ENCODE assay signal across 19 cellular contexts in the genomic region with DNA sequence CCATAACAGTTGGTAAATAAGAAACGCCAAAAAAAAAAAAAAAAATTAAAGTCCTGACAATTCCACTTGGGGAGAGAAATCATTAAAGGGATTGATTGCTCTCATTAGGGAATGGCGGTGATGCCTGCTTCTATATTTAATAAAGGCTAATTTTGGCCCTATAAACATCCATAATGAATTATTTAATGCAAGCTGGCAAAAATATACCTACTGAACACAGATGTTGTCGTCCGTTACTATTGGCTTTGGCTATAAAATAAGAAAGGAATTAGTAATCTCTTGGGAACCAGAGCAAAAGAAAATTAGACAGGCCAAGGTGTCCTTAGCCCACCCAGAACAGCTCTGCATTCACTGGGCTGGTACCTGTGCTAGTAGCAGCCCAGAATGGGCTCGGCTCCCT.
DNase-seq lines count a peak whose midpoint lies in the region; ATAC-seq, FAIRE-seq and TF ChIP-seq lines count a peak whose summit lies in the region.
"Had no signal": no experiment of that assay in that cellular context is flagged by ENCODE, and none has a peak within 500 bp of the region (broad histone marks: within the 10 kb centered on the region; RNA-seq: fewer than 3 reads in every experiment).

No MANE protein-coding gene starts in this region.

- H2AFZ ChIP-seq in H9 (ENCODE audit: low read length) (no peak overlapping the region), astrocyte (ENCODE audit: low read depth, low read length) (no peak overlapping the region), GM23248 (no peak overlapping the region)

- POLR2A ChIA-PET in A549 (lab: Yijun Ruan, JAX), result no interaction called here

- no peak overlapping the region for H3T11ph ChIP-seq in H9 (ENCODE audit: low read length)

- H3K36me3 Mint-ChIP-seq in H9 (ENCODE audit: insufficient read depth in 1 of 3, low read depth in 3 of 3) (peaks cover 0 to 6% (median 0%) of the 10 kb centered on the region in 3 experiments; a peak in 2 of 7 replicates), astrocyte (ENCODE audit: low read depth, unreplicated experiment) (no peaks in the 10 kb centered on the region)
- H3K36me3 Mint-ChIP-seq: IgD-negative memory B cell had no signal

- H3K79me1 ChIP-seq in H9 (ENCODE audit: insufficient read depth, low read depth, low read length, poor library complexity, severe bottlenecking), result no peaks in the 10 kb centered on the region
- no peaks in the 10 kb centered on the region for H3K79me1 ChIP-seq in mesendoderm (ENCODE audit: low read length)

- no peaks in the 10 kb centered on the region for H3K23me2 ChIP-seq in H9 (ENCODE audit: insufficient read length, low read depth, low read length, poor library complexity, severe bottlenecking)

- peak overlapping the region; percentile 51 for H2BK20ac ChIP-seq in H9 (ENCODE audit: low read depth, low read length, poor library complexity, severe bottlenecking)

- no peaks in the 10 kb centered on the region for H3K4me1 ChIP-seq in A549
- peaks cover 20% of the 10 kb centered on the region for H3K4me1 ChIP-seq in H9 (ENCODE audit: insufficient read depth, low read length)
- peaks cover 16% of the 10 kb centered on the region for H3K4me1 ChIP-seq in astrocyte (ENCODE audit: insufficient read depth, low read length)
- H3K4me1 ChIP-seq in mesendoderm (ENCODE audit: control insufficient read depth, low read depth, low read length), result peaks cover 9% of the 10 kb centered on the region
- H3K4me1 ChIP-seq in GM23248 (ENCODE audit: insufficient read depth), result no peaks in the 10 kb centered on the region

- H4K91ac ChIP-seq in H9 (ENCODE audit: insufficient read length, low read depth, low read length), result no peak overlapping the region

- no peak overlapping the region for H2BK15ac ChIP-seq in H9 (ENCODE audit: low read depth, low read length)
- no peak overlapping the region for H2BK15ac ChIP-seq in mesendoderm (replicated peaks; ENCODE audit: low read depth)

- TF ChIP-seq POLR2A in A549 (IDR thresholded peaks at IDR 0.05; ENCODE audit: low read length), result no peak

- no peak overlapping the region for H3K56ac ChIP-seq in H9 (ENCODE audit: insufficient read length, low read depth, low read length)
- peak overlapping the region; percentile 29 for H3K56ac ChIP-seq in mesendoderm (ENCODE audit: low read length)

- H3K9me3 ChIP-seq in A549 (no peaks in the 10 kb centered on the region), H9 (ENCODE audit: control insufficient read depth, low read depth, low read length) (no peaks in the 10 kb centered on the region), astrocyte (ENCODE audit: insufficient read depth, low read depth, low read length) (no peaks in the 10 kb centered on the region), GM23248 (ENCODE audit: low read depth) (no peaks in the 10 kb centered on the region)
- H3K9me3 ChIP-seq: Caco-2 had no signal

- H2BK120ac ChIP-seq in H9 (ENCODE audit: low read depth, low read length, poor library complexity, severe bottlenecking) (no peak overlapping the region), mesendoderm (ENCODE audit: low read depth, low read length) (peak overlapping the region; percentile 98)

- no peak overlapping the region for H3K4me3 Mint-ChIP-seq in H9
- H3K4me3 Mint-ChIP-seq in astrocyte (ENCODE audit: unreplicated experiment), result no peak overlapping the region
- H3K4me3 Mint-ChIP-seq: CD4-positive, alpha-beta T cell; IgD-negative memory B cell had no signal

- peak overlapping the region; percentile 69 for H2BK12ac ChIP-seq in H9 (ENCODE audit: insufficient read length, low read depth, low read length)

- H3K14ac ChIP-seq in H9 (ENCODE audit: insufficient read depth, low read length), result no peak overlapping the region

- ATAC-seq in A549, result no peak
- ATAC-seq in left colon, result no peak

- in situ Hi-C loops in GM23248 (cut with MboI), result no loop called here

- FAIRE-seq in A549 (lab: Jason Lieb, UNC) (no peak), astrocyte (lab: Jason Lieb, UNC) (no peak)
- FAIRE-seq: D721Med, G401.6, GM12891, GM18507 had no signal

- H2AK5ac ChIP-seq in H9 (ENCODE audit: insufficient read length, low read length) (no peak overlapping the region), mesendoderm (ENCODE audit: low read length) (no peak overlapping the region)

- H2BK5ac ChIP-seq in H9 (ENCODE audit: insufficient read length, low read length), result no peak overlapping the region
- peak overlapping the region; percentile 86 for H2BK5ac ChIP-seq in mesendoderm (ENCODE audit: low read length)

- H3K18ac ChIP-seq in H9 (ENCODE audit: insufficient read length, low read depth, low read length) (no peak overlapping the region), mesendoderm (ENCODE audit: low read length) (peak overlapping the region; percentile 85)

- intact Hi-C loops in left colon (cut with DNase I, micrococcal nuclease), result no loop called here

- H3K36me3 ChIP-seq in astrocyte (ENCODE audit: insufficient read depth, low read length) (no peaks in the 10 kb centered on the region), mesendoderm (ENCODE audit: control insufficient read depth, insufficient read depth, low read length) (no peaks in the 10 kb centered on the region), GM23248 (ENCODE audit: low read depth) (no peaks in the 10 kb centered on the region)

- H3K9ac ChIP-seq in H9 (ENCODE audit: extremely low read depth, insufficient read length, low read length) (no peak overlapping the region), astrocyte (ENCODE audit: low read length) (no peak overlapping the region), mesendoderm (ENCODE audit: low read length) (no peak overlapping the region), GM23248 (no peak overlapping the region)

- H3K79me2 ChIP-seq in H9 (ENCODE audit: insufficient read depth, low read length) (no peaks in the 10 kb centered on the region), astrocyte (ENCODE audit: insufficient read depth, low read length) (no peaks in the 10 kb centered on the region), mesendoderm (ENCODE audit: control insufficient read depth, insufficient read depth, low read length) (no peaks in the 10 kb centered on the region), GM23248 (ENCODE audit: insufficient read depth) (no peaks in the 10 kb centered on the region)

- TF ChIP-seq EP300 in A549 (IDR thresholded peaks at IDR 0.05), result no peak

- TF ChIP-seq CTCF in A549 (IDR thresholded peaks at IDR 0.05) (no peak), H9 (conservative IDR thresholded peaks at IDR 0.05) (no peak), astrocyte (IDR thresholded peaks at IDR 0.05; ENCODE audit: insufficient read depth, low read depth, low read length) (no peak)

- no peak overlapping the region for H3K23ac ChIP-seq in H9 (ENCODE audit: insufficient read length, low read depth, low read length)
- no peak overlapping the region for H3K23ac ChIP-seq in mesendoderm (ENCODE audit: low read length)

- H3K9me3 Mint-ChIP-seq in H9 (no peaks in the 10 kb centered on the region; a peak in 2 of 5 replicates), astrocyte (ENCODE audit: unreplicated experiment) (no peaks in the 10 kb centered on the region)
- H3K9me3 Mint-ChIP-seq: CD4-positive, alpha-beta T cell had no signal

- H3K4me3 ChIP-seq in A549 (no peak overlapping the region), astrocyte (ENCODE audit: insufficient read depth, low read depth, low read length) (no peak overlapping the region), mesendoderm (ENCODE audit: low read length) (no peak overlapping the region), GM23248 (no peak overlapping the region)

- no peaks in the 10 kb centered on the region for H4K20me1 ChIP-seq in H9 (ENCODE audit: control insufficient read depth, insufficient read depth, insufficient read length)
- H4K20me1 ChIP-seq in astrocyte (ENCODE audit: insufficient read depth, low read length), result no peaks in the 10 kb centered on the region
- no peaks in the 10 kb centered on the region for H4K20me1 ChIP-seq in GM23248 (ENCODE audit: insufficient read depth)

- peak overlapping the region in 1 of 3 experiments; percentile 81; a peak in 2 of 7 replicates for H3K27ac Mint-ChIP-seq in H9
- H3K27ac Mint-ChIP-seq in astrocyte (ENCODE audit: unreplicated experiment), result peak overlapping the region; percentile 55
- H3K27ac Mint-ChIP-seq: CD4-positive, alpha-beta T cell; IgD-negative memory B cell had no signal

- H3K27me3 Mint-ChIP-seq in H9 (ENCODE audit: low read depth), result peaks cover 2% of the 10 kb centered on the region; the same call in 1 of the 2 replicates
- H3K27me3 Mint-ChIP-seq in astrocyte (ENCODE audit: low read depth, unreplicated experiment), result no peaks in the 10 kb centered on the region
- H3K27me3 Mint-ChIP-seq: IgD-negative memory B cell had no signal

- H4K5ac ChIP-seq in H9 (ENCODE audit: insufficient read length, low read depth, low read length), result no peak overlapping the region
- no peak overlapping the region for H4K5ac ChIP-seq in mesendoderm (ENCODE audit: low read length)

- no peak overlapping the region for H4K8ac ChIP-seq in H9 (replicated peaks; ENCODE audit: insufficient read length, low read depth, low read length)
- H4K8ac ChIP-seq in mesendoderm (ENCODE audit: low read depth, low read length), result peak overlapping the region; percentile 94

- peaks cover 73 to 92% of the 10 kb centered on the region in 2 experiments for H3K4me1 Mint-ChIP-seq in H9
- peaks cover 29% of the 10 kb centered on the region for H3K4me1 Mint-ChIP-seq in astrocyte (ENCODE audit: low read depth, unreplicated experiment)

- no peaks in the 10 kb centered on the region for H3K27me3 ChIP-seq in H9 (ENCODE audit: insufficient read depth, low read length)
- no peaks in the 10 kb centered on the region for H3K27me3 ChIP-seq in astrocyte (ENCODE audit: insufficient read depth, low read length)
- no peaks in the 10 kb centered on the region for H3K27me3 ChIP-seq in mesendoderm (ENCODE audit: insufficient read depth, low read length, poor library complexity)
- no peaks in the 10 kb centered on the region for H3K27me3 ChIP-seq in GM23248 (replicated peaks; ENCODE audit: insufficient read depth)

- CTCF ChIA-PET in A549 (lab: Yijun Ruan, JAX), result no interaction called here

- no peak overlapping the region; the same call in 1 of the 2 replicates for H3K4ac ChIP-seq in H9 (ENCODE audit: low read depth, low read length)
- H3K4ac ChIP-seq in mesendoderm (ENCODE audit: low read depth, low read length), result no peak overlapping the region

- H3F3A ChIP-seq in GM23248 (ENCODE audit: insufficient read depth), result no peaks in the 10 kb centered on the region

- DNase-seq in A549 (ENCODE audit: low read depth in 1 of 2, low spot score in 1 of 2) (no peak), H9 (no peak), astrocyte (ENCODE audit: low read depth) (no peak), mesendoderm (no peak), globus pallidus (ENCODE audit: low spot score) (no peak), left colon (no peak), GM23248 (no peak)
- DNase-seq: AML-193; Caco-2; CD4-positive, alpha-beta T cell; HCEC 1CT; KG1 had no signal

- H3K4me2 ChIP-seq in A549 (no peak overlapping the region), H9 (ENCODE audit: insufficient read depth, insufficient read length, low read length) (no peak overlapping the region), astrocyte (ENCODE audit: low read length) (no peak overlapping the region), mesendoderm (ENCODE audit: low read length) (no peak overlapping the region), GM23248 (ENCODE audit: unreplicated experiment) (no peak overlapping the region)

- no peak overlapping the region for H3K27ac ChIP-seq in A549
- H3K27ac ChIP-seq in H9 (ENCODE audit: insufficient read length, low read depth, low read length), result no peak overlapping the region
- no peak overlapping the region for H3K27ac ChIP-seq in astrocyte (ENCODE audit: low read depth, low read length)
- no peak overlapping the region for H3K27ac ChIP-seq in mesendoderm (ENCODE audit: low read depth, low read length)
- no peak overlapping the region for H3K27ac ChIP-seq in GM23248
- H3K27ac ChIP-seq: C4-2B, HL-60 had no signal

- WGBS in A549 (ENCODE audit: missing lambda C conversion rate), result 19% methylated on average over 5 of the region's 5 CpGs
- WGBS in H9 (ENCODE audit: extremely low coverage, insufficient read length, low lambda C conversion rate), result no CpG with 5 or more reads among the region's 5 CpGs
- WGBS in mesendoderm (ENCODE audit: extremely low coverage, insufficient coverage, low lambda C conversion rate), result no CpG with 5 or more reads among the region's 5 CpGs
- 23 to 28% methylated on average over 5 of the region's 5 CpGs for WGBS in GM23248 (ENCODE audit: low coverage in 1 of 2, low lambda C conversion rate in 2 of 2, missing lambda C conversion rate in 2 of 2), 2 experiments

- no peak for TF ChIP-seq RAD21 in A549 (conservative IDR thresholded peaks at IDR 0.05 in 1 of 2, IDR thresholded peaks at IDR 0.05 in 1 of 2)

- H3K9me2 ChIP-seq in GM23248 (ENCODE audit: insufficient read depth), result no peaks in the 10 kb centered on the region
